In the genomic region with DNA sequence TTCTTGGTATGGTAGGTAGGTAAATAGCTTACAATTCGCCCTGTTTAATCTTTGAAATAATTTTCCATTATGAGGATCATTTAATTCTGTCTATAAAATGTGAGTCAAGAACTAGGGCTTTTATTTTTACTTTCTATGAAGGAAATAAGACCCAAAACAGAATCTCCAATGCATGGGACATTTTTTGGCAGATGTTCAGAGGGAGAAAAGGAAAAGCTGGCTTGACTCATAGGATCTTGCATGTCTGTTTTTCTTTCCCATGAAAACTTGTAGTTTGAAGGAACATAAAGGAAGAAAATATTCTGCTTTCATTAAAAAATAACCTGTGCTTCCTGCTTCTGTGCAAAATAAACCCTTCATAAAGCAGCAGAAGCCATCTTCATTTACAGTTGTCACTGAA, we compare ENCODE assay signal across 21 cellular contexts.
"Had no signal": no experiment of that assay in that cellular context is flagged by ENCODE, and none has a peak within 500 bp of the region (broad histone marks: within the 10 kb centered on the region; RNA-seq: fewer than 3 reads in every experiment).

No MANE protein-coding gene starts in this region.

- DNase-seq: activated CD4-positive, alpha-beta T cell treated with anti-CD3 and anti-CD28 coated beads, Interleukin-2, amount 10 ng/mL, durations not matched to agents 7 days and 5 days; activated CD8-positive, alpha-beta T cell treated with anti-CD3 and anti-CD28 coated beads, Interleukin-2, amount 10 ng/mL, durations not matched to agents 7 days and 5 days; activated naive CD4-positive, alpha-beta T cell treated with anti-CD3 and anti-CD28 coated beads for 36 hours; activated T-cell treated with anti-CD3 and anti-CD28 coated beads, Interleukin-2, amount 50 U/mL, for 24 hours; aorta; brain microvascular endothelial cell; central memory CD4-positive, alpha-beta T cell; dorsolateral prefrontal cortex; heart left ventricle; kidney; left lung; midbrain; psoas muscle; right cardiac atrium; small intestine; stimulated activated CD4-positive, alpha-beta T cell treated with anti-CD3 and anti-CD28 coated beads, Interleukin-15, amount 100 ng/mL, for 24 hours; stimulated activated CD4-positive, alpha-beta T cell treated with anti-CD3 and anti-CD28 coated beads, Interleukin-2, amount 100 ng/mL, for 48 hours had no signal

- H3K4me3 ChIP-seq: dorsolateral prefrontal cortex, heart left ventricle, left lung, psoas muscle, tibial nerve had no signal

- H3K27ac Mint-ChIP-seq: activated CD4-positive, alpha-beta T cell treated with anti-CD3 and anti-CD28 coated beads, Interleukin-2, amount 10 ng/mL, durations not matched to agents 7 days and 5 days; activated CD8-positive, alpha-beta T cell treated with anti-CD3 and anti-CD28 coated beads, Interleukin-2, amount 10 ng/mL, durations not matched to agents 7 days and 5 days; activated naive CD4-positive, alpha-beta T cell treated with anti-CD3 and anti-CD28 coated beads for 36 hours; activated T-cell treated with anti-CD3 and anti-CD28 coated beads, Interleukin-2, amount 50 U/mL, for 24 hours; stimulated activated naive CD8-positive, alpha-beta T cell treated with anti-CD3 and anti-CD28 coated beads, Interleukin-15, Interleukin-2, amounts not matched to agents 100 ng/mL and 50 ng/mL, for 24 hours had no signal

- H3K4me1 ChIP-seq: left lung, tibial nerve had no signal

- H3K4me1 Mint-ChIP-seq: activated CD4-positive, alpha-beta T cell treated with anti-CD3 and anti-CD28 coated beads, Interleukin-2, amount 10 ng/mL, durations not matched to agents 7 days and 5 days had no signal

- H3K36me3 ChIP-seq: brain microvascular endothelial cell, heart left ventricle, left lung, tibial nerve had no signal

- ATAC-seq: activated CD8-positive, alpha-beta T cell treated with anti-CD3 and anti-CD28 coated beads, Interleukin-2, amount 10 ng/mL, durations not matched to agents 7 days and 5 days; heart left ventricle; left lung; psoas muscle; right cardiac atrium had no signal

- H3K27ac ChIP-seq: brain microvascular endothelial cell, dorsolateral prefrontal cortex, epithelial cell of prostate, heart left ventricle, left lung, psoas muscle, tibial nerve had no signal

- H3K27me3 ChIP-seq: brain microvascular endothelial cell, dorsolateral prefrontal cortex, tibial nerve had no signal

- H3K4me3 Mint-ChIP-seq: activated CD4-positive, alpha-beta T cell treated with anti-CD3 and anti-CD28 coated beads, Interleukin-2, amount 10 ng/mL, durations not matched to agents 7 days and 5 days; activated CD8-positive, alpha-beta T cell treated with anti-CD3 and anti-CD28 coated beads, Interleukin-2, amount 10 ng/mL, durations not matched to agents 7 days and 5 days; activated naive CD4-positive, alpha-beta T cell treated with anti-CD3 and anti-CD28 coated beads for 36 hours; activated T-cell treated with anti-CD3 and anti-CD28 coated beads, Interleukin-2, amount 50 U/mL, for 24 hours; neural crest cell; stimulated activated naive CD8-positive, alpha-beta T cell treated with anti-CD3 and anti-CD28 coated beads, Interleukin-15, Interleukin-2, amounts not matched to agents 100 ng/mL and 50 ng/mL, for 24 hours had no signal
